Comparison of ENCODE assay signal across 1 cellular context in genomic region chr14:24982472-24983155, GRCh38.
TF ChIP-seq lines count a peak whose summit lies in the region.

No MANE protein-coding gene starts in this region.

TF ChIP-seq in HepG2, 621 proteins besides CTCF, POLR2A, EP300 and RAD21 (continued from another document and continues in another):
- TF ChIP-seq PRDM15 (CRISPR knock-in tag; IDR thresholded peaks at IDR 0.05) (no peak), PAWR (CRISPR knock-in tag; IDR thresholded peaks at IDR 0.05; ENCODE audit: borderline replicate concordance) (no peak), CHD4 (IDR thresholded peaks at IDR 0.05; ENCODE audit: borderline replicate concordance, low read length) (peak; percentile 78; the same call in 1 of the 2 replicates), ELK4 (CRISPR knock-in tag; IDR thresholded peaks at IDR 0.05; ENCODE audit: borderline replicate concordance) (no peak), FOXP1 (IDR thresholded peaks at IDR 0.05) (peak; percentile 63; the same call in 1 of the 2 replicates), FOXP1 (CRISPR knock-in tag; IDR thresholded peaks at IDR 0.05) (peak; percentile 90), RBM39 (IDR thresholded peaks at IDR 0.05; ENCODE audit: low read depth, low read length, poor library complexity, severe bottlenecking) (no peak), ZNF746 (CRISPR knock-in tag; IDR thresholded peaks at IDR 0.05) (no peak), CAMTA2 (CRISPR knock-in tag; IDR thresholded peaks at IDR 0.05; ENCODE audit: borderline replicate concordance) (no peak), GATAD1 (CRISPR knock-in tag; IDR thresholded peaks at IDR 0.05) (no peak), ZFP90 (CRISPR knock-in tag; IDR thresholded peaks at IDR 0.05; ENCODE audit: borderline replicate concordance) (no peak), SKI (IDR thresholded peaks at IDR 0.05; ENCODE audit: partially characterized antibody) (no peak), U2AF1 (optimal IDR thresholded peaks at IDR 0.05; ENCODE audit: low read depth, low read length) (no peak), ZNF839 (CRISPR knock-in tag; IDR thresholded peaks at IDR 0.05; ENCODE audit: borderline replicate concordance) (no peak), ZNF761 (CRISPR knock-in tag; conservative IDR thresholded peaks at IDR 0.05) (no peak), ZFP91 (CRISPR knock-in tag; IDR thresholded peaks at IDR 0.05; ENCODE audit: borderline replicate concordance) (no peak), ZBTB20 (CRISPR knock-in tag; IDR thresholded peaks at IDR 0.05; ENCODE audit: borderline replicate concordance, low read depth) (peak; percentile 80; the same call in 1 of the 2 replicates), LCORL (IDR thresholded peaks at IDR 0.05) (no peak), LCORL (CRISPR knock-in tag; IDR thresholded peaks at IDR 0.05) (no peak), TSC22D2 (CRISPR knock-in tag; IDR thresholded peaks at IDR 0.05; ENCODE audit: borderline replicate concordance) (no peak), PCBP1 (IDR thresholded peaks at IDR 0.05; ENCODE audit: borderline replicate concordance, low read depth, low read length) (no peak), MAX (IDR thresholded peaks at IDR 0.05) (no peak), ZKSCAN5 (CRISPR knock-in tag; IDR thresholded peaks at IDR 0.05) (no peak), ZNF136 (CRISPR knock-in tag; IDR thresholded peaks at IDR 0.05; ENCODE audit: low read depth) (no peak), HNRNPK (IDR thresholded peaks at IDR 0.05; ENCODE audit: low read depth, low read length, poor library complexity, severe bottlenecking) (no peak), PHF8 (CRISPR knock-in tag; IDR thresholded peaks at IDR 0.05) (no peak), RNF2 (conservative IDR thresholded peaks at IDR 0.05; ENCODE audit: low read depth) (no peak), MAF1 (CRISPR knock-in tag; IDR thresholded peaks at IDR 0.05; ENCODE audit: borderline replicate concordance) (no peak), ZMYM2 (CRISPR knock-in tag; IDR thresholded peaks at IDR 0.05) (no peak), PRPF4 (IDR thresholded peaks at IDR 0.05; ENCODE audit: low read depth, low read length, poor library complexity, severe bottlenecking) (no peak), TCF12 (IDR thresholded peaks at IDR 0.05) (no peak), TCF12 (CRISPR knock-in tag; IDR thresholded peaks at IDR 0.05) (no peak), ZNF510 (CRISPR knock-in tag; IDR thresholded peaks at IDR 0.05; ENCODE audit: low read depth) (no peak), RFXAP (CRISPR knock-in tag; IDR thresholded peaks at IDR 0.05; ENCODE audit: borderline replicate concordance) (no peak), ISX (CRISPR knock-in tag; conservative IDR thresholded peaks at IDR 0.05) (no peak), HHEX (CRISPR knock-in tag; IDR thresholded peaks at IDR 0.05) (no peak), ZFP62 (CRISPR knock-in tag; IDR thresholded peaks at IDR 0.05) (no peak), KLF13 (CRISPR knock-in tag; IDR thresholded peaks at IDR 0.05) (no peak), ISL2 (CRISPR knock-in tag; IDR thresholded peaks at IDR 0.05) (peak; percentile 92; the same call in 1 of the 2 replicates), NFE2L2 (IDR thresholded peaks at IDR 0.05; ENCODE audit: low read length) (no peak), ZBTB37 (CRISPR knock-in tag; IDR thresholded peaks at IDR 0.05) (no peak), ZNF253 (CRISPR knock-in tag; IDR thresholded peaks at IDR 0.05; ENCODE audit: borderline replicate concordance) (no peak)
- TF ChIP-seq, protein P1, sequence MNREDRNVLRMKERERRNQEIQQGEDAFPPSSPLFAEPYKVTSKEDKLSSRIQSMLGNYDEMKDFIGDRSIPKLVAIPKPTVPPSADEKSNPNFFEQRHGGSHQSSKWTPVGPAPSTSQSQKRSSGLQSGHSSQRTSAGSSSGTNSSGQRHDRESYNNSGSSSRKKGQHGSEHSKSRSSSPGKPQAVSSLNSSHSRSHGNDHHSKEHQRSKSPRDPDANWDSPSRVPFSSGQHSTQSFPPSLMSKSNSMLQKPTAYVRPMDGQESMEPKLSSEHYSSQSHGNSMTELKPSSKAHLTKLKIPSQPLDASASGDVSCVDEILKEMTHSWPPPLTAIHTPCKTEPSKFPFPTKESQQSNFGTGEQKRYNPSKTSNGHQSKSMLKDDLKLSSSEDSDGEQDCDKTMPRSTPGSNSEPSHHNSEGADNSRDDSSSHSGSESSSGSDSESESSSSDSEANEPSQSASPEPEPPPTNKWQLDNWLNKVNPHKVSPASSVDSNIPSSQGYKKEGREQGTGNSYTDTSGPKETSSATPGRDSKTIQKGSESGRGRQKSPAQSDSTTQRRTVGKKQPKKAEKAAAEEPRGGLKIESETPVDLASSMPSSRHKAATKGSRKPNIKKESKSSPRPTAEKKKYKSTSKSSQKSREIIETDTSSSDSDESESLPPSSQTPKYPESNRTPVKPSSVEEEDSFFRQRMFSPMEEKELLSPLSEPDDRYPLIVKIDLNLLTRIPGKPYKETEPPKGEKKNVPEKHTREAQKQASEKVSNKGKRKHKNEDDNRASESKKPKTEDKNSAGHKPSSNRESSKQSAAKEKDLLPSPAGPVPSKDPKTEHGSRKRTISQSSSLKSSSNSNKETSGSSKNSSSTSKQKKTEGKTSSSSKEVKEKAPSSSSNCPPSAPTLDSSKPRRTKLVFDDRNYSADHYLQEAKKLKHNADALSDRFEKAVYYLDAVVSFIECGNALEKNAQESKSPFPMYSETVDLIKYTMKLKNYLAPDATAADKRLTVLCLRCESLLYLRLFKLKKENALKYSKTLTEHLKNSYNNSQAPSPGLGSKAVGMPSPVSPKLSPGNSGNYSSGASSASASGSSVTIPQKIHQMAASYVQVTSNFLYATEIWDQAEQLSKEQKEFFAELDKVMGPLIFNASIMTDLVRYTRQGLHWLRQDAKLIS (CRISPR knock-in tag; IDR thresholded peaks at IDR 0.05): no peak
- TF ChIP-seq, protein P2, sequence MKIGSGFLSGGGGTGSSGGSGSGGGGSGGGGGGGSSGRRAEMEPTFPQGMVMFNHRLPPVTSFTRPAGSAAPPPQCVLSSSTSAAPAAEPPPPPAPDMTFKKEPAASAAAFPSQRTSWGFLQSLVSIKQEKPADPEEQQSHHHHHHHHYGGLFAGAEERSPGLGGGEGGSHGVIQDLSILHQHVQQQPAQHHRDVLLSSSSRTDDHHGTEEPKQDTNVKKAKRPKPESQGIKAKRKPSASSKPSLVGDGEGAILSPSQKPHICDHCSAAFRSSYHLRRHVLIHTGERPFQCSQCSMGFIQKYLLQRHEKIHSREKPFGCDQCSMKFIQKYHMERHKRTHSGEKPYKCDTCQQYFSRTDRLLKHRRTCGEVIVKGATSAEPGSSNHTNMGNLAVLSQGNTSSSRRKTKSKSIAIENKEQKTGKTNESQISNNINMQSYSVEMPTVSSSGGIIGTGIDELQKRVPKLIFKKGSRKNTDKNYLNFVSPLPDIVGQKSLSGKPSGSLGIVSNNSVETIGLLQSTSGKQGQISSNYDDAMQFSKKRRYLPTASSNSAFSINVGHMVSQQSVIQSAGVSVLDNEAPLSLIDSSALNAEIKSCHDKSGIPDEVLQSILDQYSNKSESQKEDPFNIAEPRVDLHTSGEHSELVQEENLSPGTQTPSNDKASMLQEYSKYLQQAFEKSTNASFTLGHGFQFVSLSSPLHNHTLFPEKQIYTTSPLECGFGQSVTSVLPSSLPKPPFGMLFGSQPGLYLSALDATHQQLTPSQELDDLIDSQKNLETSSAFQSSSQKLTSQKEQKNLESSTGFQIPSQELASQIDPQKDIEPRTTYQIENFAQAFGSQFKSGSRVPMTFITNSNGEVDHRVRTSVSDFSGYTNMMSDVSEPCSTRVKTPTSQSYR (CRISPR knock-in tag; IDR thresholded peaks at IDR 0.05; ENCODE audit: borderline replicate concordance): no peak
- TF ChIP-seq, protein P3, sequence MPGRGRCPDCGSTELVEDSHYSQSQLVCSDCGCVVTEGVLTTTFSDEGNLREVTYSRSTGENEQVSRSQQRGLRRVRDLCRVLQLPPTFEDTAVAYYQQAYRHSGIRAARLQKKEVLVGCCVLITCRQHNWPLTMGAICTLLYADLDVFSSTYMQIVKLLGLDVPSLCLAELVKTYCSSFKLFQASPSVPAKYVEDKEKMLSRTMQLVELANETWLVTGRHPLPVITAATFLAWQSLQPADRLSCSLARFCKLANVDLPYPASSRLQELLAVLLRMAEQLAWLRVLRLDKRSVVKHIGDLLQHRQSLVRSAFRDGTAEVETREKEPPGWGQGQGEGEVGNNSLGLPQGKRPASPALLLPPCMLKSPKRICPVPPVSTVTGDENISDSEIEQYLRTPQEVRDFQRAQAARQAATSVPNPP (CRISPR knock-in tag; IDR thresholded peaks at IDR 0.05): no peak
- TF ChIP-seq, protein P4, sequence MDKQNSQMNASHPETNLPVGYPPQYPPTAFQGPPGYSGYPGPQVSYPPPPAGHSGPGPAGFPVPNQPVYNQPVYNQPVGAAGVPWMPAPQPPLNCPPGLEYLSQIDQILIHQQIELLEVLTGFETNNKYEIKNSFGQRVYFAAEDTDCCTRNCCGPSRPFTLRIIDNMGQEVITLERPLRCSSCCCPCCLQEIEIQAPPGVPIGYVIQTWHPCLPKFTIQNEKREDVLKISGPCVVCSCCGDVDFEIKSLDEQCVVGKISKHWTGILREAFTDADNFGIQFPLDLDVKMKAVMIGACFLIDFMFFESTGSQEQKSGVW (CRISPR knock-in tag; IDR thresholded peaks at IDR 0.05; ENCODE audit: borderline replicate concordance): no peak
- TF ChIP-seq, protein P5, sequence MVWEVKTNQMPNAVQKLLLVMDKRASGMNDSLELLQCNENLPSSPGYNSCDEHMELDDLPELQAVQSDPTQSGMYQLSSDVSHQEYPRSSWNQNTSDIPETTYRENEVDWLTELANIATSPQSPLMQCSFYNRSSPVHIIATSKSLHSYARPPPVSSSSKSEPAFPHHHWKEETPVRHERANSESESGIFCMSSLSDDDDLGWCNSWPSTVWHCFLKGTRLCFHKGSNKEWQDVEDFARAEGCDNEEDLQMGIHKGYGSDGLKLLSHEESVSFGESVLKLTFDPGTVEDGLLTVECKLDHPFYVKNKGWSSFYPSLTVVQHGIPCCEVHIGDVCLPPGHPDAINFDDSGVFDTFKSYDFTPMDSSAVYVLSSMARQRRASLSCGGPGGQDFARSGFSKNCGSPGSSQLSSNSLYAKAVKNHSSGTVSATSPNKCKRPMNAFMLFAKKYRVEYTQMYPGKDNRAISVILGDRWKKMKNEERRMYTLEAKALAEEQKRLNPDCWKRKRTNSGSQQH (CRISPR knock-in tag; IDR thresholded peaks at IDR 0.05; ENCODE audit: low read depth): no peak
